ENCODE assay signal across 22 cellular contexts in the genomic region with DNA sequence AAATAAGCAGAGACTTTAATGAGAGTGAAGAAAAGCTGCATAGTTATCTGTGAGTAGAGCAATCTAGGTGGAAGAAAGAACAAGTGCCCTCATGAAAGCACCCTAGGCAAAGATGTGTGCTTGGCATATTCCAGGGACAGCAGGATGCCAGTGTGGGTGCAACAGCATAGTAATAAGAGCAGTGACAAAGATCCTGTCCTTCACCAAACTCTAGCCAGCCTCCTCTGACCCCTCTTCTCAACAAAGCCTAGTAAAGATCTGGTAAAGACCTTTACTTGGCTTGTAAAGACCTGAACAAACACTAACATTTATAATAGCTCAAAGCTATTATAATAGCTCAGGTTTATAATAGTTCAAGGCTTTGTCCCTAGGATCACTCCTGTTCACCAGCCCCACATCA.
DNase-seq lines count a peak whose midpoint lies in the region; ATAC-seq and TF ChIP-seq lines count a peak whose summit lies in the region.
"Had no signal": no experiment of that assay in that cellular context is flagged by ENCODE, and none has a peak within 500 bp of the region (broad histone marks: within the 10 kb centered on the region; RNA-seq: fewer than 3 reads in every experiment).

No MANE protein-coding gene starts in this region.

- no peak overlapping the region for H4K8ac ChIP-seq in H9 (replicated peaks; ENCODE audit: insufficient read length, low read depth, low read length)

- DNase-seq in GM23338 (ENCODE audit: low spot score) = no peak
- DNase-seq in PC-3 = peak; percentile 4
- DNase-seq in UCSD-AML1 (lab: John Stamatoyannopoulos, UW; ENCODE audit: unreplicated experiment) = peak; percentile 3
- DNase-seq in NCI-H82 treated with DMSO at 0.1 percent for 48 hours (lab: John Stamatoyannopoulos, UW; ENCODE audit: unreplicated experiment) = no peak
- DNase-seq in H9 = no peak
- DNase-seq in activated CD4-positive, alpha-beta memory T cell treated with anti-CD3 and anti-CD28 coated beads for 36 hours = no peak
- DNase-seq: ACHN; BE2C; C1 segment of cervical spinal cord; CD4-positive, CD25-positive, alpha-beta regulatory T cell; CD8-positive, alpha-beta memory T cell; COR-L47; DMS 273 treated with DMSO at 0.1 percent for 48 hours; DMS53; DND-41; EL; GM23248; H7 had no signal

- no peaks in the 10 kb centered on the region for H3K79me1 ChIP-seq in H9 (ENCODE audit: insufficient read depth, low read depth, low read length, poor library complexity, severe bottlenecking)

- H3K27me3 ChIP-seq in GM23338 (ENCODE audit: insufficient read depth) = no peaks in the 10 kb centered on the region
- H3K27me3 ChIP-seq in PC-3 (ENCODE audit: low read length) = no peaks in the 10 kb centered on the region
- H3K27me3 ChIP-seq in neuron (ENCODE audit: insufficient read depth, low read length) = no peaks in the 10 kb centered on the region
- H3K27me3 ChIP-seq in H9 (ENCODE audit: insufficient read depth, low read length) = no peaks in the 10 kb centered on the region
- H3K27me3 ChIP-seq: BE2C had no signal

- no peak overlapping the region for H2BK5ac ChIP-seq in H9 (ENCODE audit: insufficient read length, low read length)

- H3K9me2 ChIP-seq in GM23338 (ENCODE audit: insufficient read depth) (no peaks in the 10 kb centered on the region; the same call in 1 of the 2 replicates), PC-3 (replicated peaks; ENCODE audit: low read length) (no peaks in the 10 kb centered on the region)

- no peaks in the 10 kb centered on the region for H3K36me3 ChIP-seq in GM23338 (ENCODE audit: insufficient read depth)
- H3K36me3 ChIP-seq in PC-3 (ENCODE audit: low read depth, low read length) = no peaks in the 10 kb centered on the region
- H3K36me3 ChIP-seq in neuron (ENCODE audit: insufficient read depth, low read length) = no peaks in the 10 kb centered on the region
- H3K36me3 ChIP-seq: BE2C had no signal

- H3K9ac ChIP-seq in PC-3 (ENCODE audit: low read length) (no peak overlapping the region), H9 (ENCODE audit: extremely low read depth, insufficient read length, low read length) (no peak overlapping the region)
- H3K9ac ChIP-seq: GM23248 had no signal

- H3K4me3 Mint-ChIP-seq in GM23338 (no peak overlapping the region), H9 (no peak overlapping the region)
- no peak overlapping the region for H3K4me3 Mint-ChIP-seq in activated CD4-positive, alpha-beta memory T cell treated with anti-CD3 and anti-CD28 coated beads for 36 hours
- H3K4me3 Mint-ChIP-seq: CD4-positive, CD25-positive, alpha-beta regulatory T cell; CD8-positive, alpha-beta memory T cell had no signal

- H3K4me3 ChIP-seq in GM23338 (no peak overlapping the region), PC-3 (ENCODE audit: low read length) (no peak overlapping the region), neuron (ENCODE audit: low read length) (no peak overlapping the region)
- H3K4me3 ChIP-seq: GM12878, GM23248 had no signal

- no peaks in the 10 kb centered on the region for H3K23me2 ChIP-seq in H9 (ENCODE audit: insufficient read length, low read depth, low read length, poor library complexity, severe bottlenecking)

- H3K4me1 Mint-ChIP-seq in GM23338 (peaks cover 4% of the 10 kb centered on the region), H9 (peaks cover 4% of the 10 kb centered on the region in 2 experiments; a peak in 2 of 4 replicates)
- no peaks in the 10 kb centered on the region for H3K4me1 Mint-ChIP-seq in activated CD4-positive, alpha-beta memory T cell treated with anti-CD3 and anti-CD28 coated beads for 36 hours (ENCODE audit: low read depth)
- H3K4me1 Mint-ChIP-seq: CD4-positive, CD25-positive, alpha-beta regulatory T cell; CD8-positive, alpha-beta memory T cell had no signal

- no peak for ATAC-seq in GM23338
- peak; percentile 95 for ATAC-seq in PC-3
- ATAC-seq in GM21723 (IDR thresholded peaks at IDR 0.05; ENCODE audit: unreplicated experiment) = no peak
- ATAC-seq: GM12878 had no signal

- H3K36me3 Mint-ChIP-seq in GM23338 (ENCODE audit: low read depth) (no peaks in the 10 kb centered on the region), H9 (ENCODE audit: insufficient read depth in 1 of 3, low read depth in 3 of 3) (no peaks in the 10 kb centered on the region)
- H3K36me3 Mint-ChIP-seq in activated CD4-positive, alpha-beta memory T cell treated with anti-CD3 and anti-CD28 coated beads for 36 hours = no peaks in the 10 kb centered on the region
- H3K36me3 Mint-ChIP-seq: CD4-positive, CD25-positive, alpha-beta regulatory T cell; CD8-positive, alpha-beta memory T cell had no signal

- no peaks in the 10 kb centered on the region for H3K79me2 ChIP-seq in GM23338 (replicated peaks; ENCODE audit: insufficient read depth)
- H3K79me2 ChIP-seq in PC-3 (ENCODE audit: low read length) = no peaks in the 10 kb centered on the region
- no peaks in the 10 kb centered on the region for H3K79me2 ChIP-seq in H9 (ENCODE audit: insufficient read depth, low read length)

- H3F3A ChIP-seq in GM23338 (replicated peaks; ENCODE audit: low read depth) = no peaks in the 10 kb centered on the region
- no peaks in the 10 kb centered on the region for H3F3A ChIP-seq in PC-3 (ENCODE audit: low read length, unreplicated experiment)

- H3K9me3 ChIP-seq in PC-3 (ENCODE audit: low read length) = no peaks in the 10 kb centered on the region
- H3K9me3 ChIP-seq in neuron (ENCODE audit: low read length) = no peaks in the 10 kb centered on the region
- no peaks in the 10 kb centered on the region for H3K9me3 ChIP-seq in H9 (ENCODE audit: control insufficient read depth, low read depth, low read length)
- H3K9me3 ChIP-seq: BE2C had no signal

- H2AFZ ChIP-seq in GM23338 = peak overlapping the region; percentile 83; the same call in 1 of the 2 replicates
- H2AFZ ChIP-seq in PC-3 (ENCODE audit: low read length) = no peak overlapping the region
- peak overlapping the region; percentile 5 for H2AFZ ChIP-seq in neuron (ENCODE audit: low read depth, low read length)
- H2AFZ ChIP-seq in H9 (ENCODE audit: low read length) = no peak overlapping the region
- H2AFZ ChIP-seq: GM23248 had no signal

- H4K5ac ChIP-seq in H9 (ENCODE audit: insufficient read length, low read depth, low read length) = no peak overlapping the region

- H3K18ac ChIP-seq in H9 (ENCODE audit: insufficient read length, low read depth, low read length) = no peak overlapping the region

- H3K9me3 Mint-ChIP-seq in GM23338 = no peaks in the 10 kb centered on the region
- no peaks in the 10 kb centered on the region for H3K9me3 Mint-ChIP-seq in H9
- peaks cover 19% of the 10 kb centered on the region for H3K9me3 Mint-ChIP-seq in activated CD4-positive, alpha-beta memory T cell treated with anti-CD3 and anti-CD28 coated beads for 36 hours

- H3K27ac ChIP-seq in GM23338 (ENCODE audit: low read depth) (no peak overlapping the region), PC-3 (ENCODE audit: low read length) (no peak overlapping the region), H9 (ENCODE audit: insufficient read length, low read depth, low read length) (no peak overlapping the region)
- H3K27ac ChIP-seq: GM23248, HL-60 had no signal

- H3K27me3 Mint-ChIP-seq in GM23338 (ENCODE audit: insufficient read depth, low read depth, poor library complexity) = no peaks in the 10 kb centered on the region
- no peaks in the 10 kb centered on the region for H3K27me3 Mint-ChIP-seq in H9 (ENCODE audit: low read depth)
- no peaks in the 10 kb centered on the region for H3K27me3 Mint-ChIP-seq in activated CD4-positive, alpha-beta memory T cell treated with anti-CD3 and anti-CD28 coated beads for 36 hours
- H3K27me3 Mint-ChIP-seq: CD4-positive, CD25-positive, alpha-beta regulatory T cell; CD8-positive, alpha-beta memory T cell had no signal

- H4K20me1 ChIP-seq in GM23338 (replicated peaks; ENCODE audit: insufficient read depth) = no peaks in the 10 kb centered on the region
- H4K20me1 ChIP-seq in PC-3 (ENCODE audit: low read length) = no peaks in the 10 kb centered on the region
- H4K20me1 ChIP-seq in H9 (ENCODE audit: control insufficient read depth, insufficient read depth, insufficient read length) = no peaks in the 10 kb centered on the region

- TF ChIP-seq CTCF in GM23338 (conservative IDR thresholded peaks at IDR 0.05; ENCODE audit: low read depth in 2 of 2) = no peak
- TF ChIP-seq CTCF in PC-3 (conservative IDR thresholded peaks at IDR 0.05; ENCODE audit: low read depth, low read length) = no peak
- no peak for TF ChIP-seq CTCF in H9 (conservative IDR thresholded peaks at IDR 0.05)

- no peak overlapping the region for H2BK12ac ChIP-seq in H9 (ENCODE audit: insufficient read length, low read depth, low read length)

- CTCF ChIA-PET in PC-3 (lab: Charles Lee) = no interaction called here
- CTCF ChIA-PET in activated CD4-positive, alpha-beta memory T cell treated with anti-CD3 and anti-CD28 coated beads for 36 hours (lab: Charles Lee) = no interaction called here

- H3K14ac ChIP-seq in H9 (ENCODE audit: insufficient read depth, low read length) = no peak overlapping the region

- H2AK5ac ChIP-seq in H9 (ENCODE audit: insufficient read length, low read length) = no peak overlapping the region

- H3K4me2 ChIP-seq in GM23338 = no peak overlapping the region
- no peak overlapping the region for H3K4me2 ChIP-seq in PC-3 (ENCODE audit: low read length)
- H3K4me2 ChIP-seq in H9 (ENCODE audit: insufficient read depth, insufficient read length, low read length) = no peak overlapping the region

- H3K56ac ChIP-seq in H9 (ENCODE audit: insufficient read length, low read depth, low read length) = no peak overlapping the region

- H3K4me1 ChIP-seq in GM23338 (ENCODE audit: insufficient read depth) (0 out of 2 replicates have a peak, but pooled peaks cover 4% of the 10 kb centered on the region), PC-3 (ENCODE audit: insufficient read depth, low read length) (no peaks in the 10 kb centered on the region), neuron (ENCODE audit: insufficient read depth, low read length) (no peaks in the 10 kb centered on the region), H9 (ENCODE audit: insufficient read depth, low read length) (peaks cover 3% of the 10 kb centered on the region; the same call in 1 of the 2 replicates)
- H3K4me1 ChIP-seq: BE2C had no signal

- BruUV-seq in PC-3 (replicated peaks; lab: Mats Ljungman, UMichigan) = no TSS peak

- H2BK15ac ChIP-seq in H9 (ENCODE audit: low read depth, low read length) = no peak overlapping the region

- POLR2A ChIA-PET in PC-3 (lab: Charles Lee; ENCODE audit: unreplicated experiment) = interaction anchor here (0.6 to 0.8 kb wide), 2 partner anchors 18 to 142 kb away, joined by 3 to 4 read pairs; no protein-coding TSS in a partner anchor
- POLR2A ChIA-PET in activated CD4-positive, alpha-beta memory T cell treated with anti-CD3 and anti-CD28 coated beads for 36 hours (lab: Charles Lee) = no interaction called here

- H3K4ac ChIP-seq in H9 (ENCODE audit: low read depth, low read length) = no peak overlapping the region

- H2BK120ac ChIP-seq in H9 (ENCODE audit: low read depth, low read length, poor library complexity, severe bottlenecking) = no peak overlapping the region

- no peak overlapping the region for H4K91ac ChIP-seq in H9 (ENCODE audit: insufficient read length, low read depth, low read length)

- H3K23ac ChIP-seq in H9 (ENCODE audit: insufficient read length, low read depth, low read length) = no peak overlapping the region

- intact Hi-C loops in PC-3 (cut with micrococcal nuclease) = loop anchor here (5.0 kb wide), 1 partner anchor 43 kb away; no protein-coding TSS in a partner anchor
- intact Hi-C loops in activated CD4-positive, alpha-beta memory T cell treated with anti-CD3 and anti-CD28 coated beads for 36 hours (cut with micrococcal nuclease) = no loop called here

- no peak overlapping the region for H3T11ph ChIP-seq in H9 (ENCODE audit: low read length)

- no peak overlapping the region for H2BK20ac ChIP-seq in H9 (ENCODE audit: low read depth, low read length, poor library complexity, severe bottlenecking)

- H3K27ac Mint-ChIP-seq in GM23338 = no peak overlapping the region
- H3K27ac Mint-ChIP-seq in H9 = 0 out of 7 replicates have a peak overlapping the region, but pooled peaks of 1 of the 3 experiments have one; percentile 4
- H3K27ac Mint-ChIP-seq in activated CD4-positive, alpha-beta memory T cell treated with anti-CD3 and anti-CD28 coated beads for 36 hours = no peak overlapping the region
- H3K27ac Mint-ChIP-seq: CD4-positive, CD25-positive, alpha-beta regulatory T cell; CD8-positive, alpha-beta memory T cell had no signal

Comparison
In these comparisons a context has a peak if more than half of its experiments do, and no peak if none do; other contexts are left out.
1. DNase-seq: peak in PC-3 (single experiment) and UCSD-AML1 (single experiment); none in GM23338 (single experiment), NCI-H82 treated with DMSO at 0.1 percent for 48 hours (single experiment), H9 (single experiment) and activated CD4-positive, alpha-beta memory T cell treated with anti-CD3 and anti-CD28 coated beads for 36 hours (single experiment).
2. H2AFZ ChIP-seq: peak in GM23338 (single experiment) and neuron (single experiment); none in PC-3 (single experiment) and H9 (single experiment).